Comparison of ENCODE assay signal across 16 cellular contexts in the genomic region with DNA sequence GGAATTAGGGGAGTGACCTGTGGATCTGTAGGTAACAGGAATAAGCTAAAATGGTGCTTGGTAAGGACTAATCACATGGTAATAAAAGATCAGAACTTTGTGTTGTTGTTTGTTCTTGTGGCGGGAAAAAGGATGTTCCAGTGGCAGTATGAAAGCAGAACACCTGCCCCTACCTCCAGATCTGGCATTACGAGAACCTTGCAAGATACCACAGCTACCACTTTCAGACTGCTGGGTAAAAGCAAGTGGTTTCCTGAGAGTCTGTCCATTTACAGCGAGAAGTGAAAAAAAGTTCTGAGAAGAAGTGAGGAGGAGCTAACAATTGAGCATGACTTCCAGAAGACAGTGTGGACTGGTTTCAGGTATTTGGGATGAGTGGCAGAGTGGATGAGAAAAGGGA.
DNase-seq lines count a peak whose midpoint lies in the region; ATAC-seq and TF ChIP-seq lines count a peak whose summit lies in the region.
"Had no signal": no experiment of that assay in that cellular context is flagged by ENCODE, and none has a peak within 500 bp of the region (broad histone marks: within the 10 kb centered on the region; RNA-seq: fewer than 3 reads in every experiment).

No MANE protein-coding gene starts in this region.

- H3K4me3 ChIP-seq in gastroesophageal sphincter: no peak overlapping the region
- H3K4me3 ChIP-seq: GM23248, lung, pancreas, suprapubic skin had no signal

- peaks cover 9% of the 10 kb centered on the region for H3K27me3 Mint-ChIP-seq in stimulated activated naive CD8-positive, alpha-beta T cell treated with anti-CD3 and anti-CD28 coated beads, Interleukin-15, amount 100 ng/mL, for 72 hours
- H3K27me3 Mint-ChIP-seq in natural killer cell treated with Interleukin-12 subunit alpha and Interleukin-12 subunit beta and Interleukin-15 and Interleukin-18, amount 100 ng/mL, for 72 hours: peaks cover 0 to 21% of the 10 kb centered on the region in 2 donors

- no peaks in the 10 kb centered on the region for H3K36me3 ChIP-seq in gastroesophageal sphincter
- H3K36me3 ChIP-seq: pancreas, suprapubic skin had no signal

- TF ChIP-seq POLR2A in gastroesophageal sphincter (IDR thresholded peaks at IDR 0.05): no peak

- H3K4me1 Mint-ChIP-seq in stimulated activated naive CD8-positive, alpha-beta T cell treated with anti-CD3 and anti-CD28 coated beads, Interleukin-15, amount 100 ng/mL, for 72 hours: peaks cover 16% of the 10 kb centered on the region
- peaks cover 16 to 30% of the 10 kb centered on the region in 2 donors for H3K4me1 Mint-ChIP-seq in natural killer cell treated with Interleukin-12 subunit alpha and Interleukin-12 subunit beta and Interleukin-15 and Interleukin-18, amount 100 ng/mL, for 72 hours (ENCODE audit: low read depth in 2 of 2)

- ATAC-seq in stimulated activated naive CD8-positive, alpha-beta T cell treated with anti-CD3 and anti-CD28 coated beads, Interleukin-15, amount 100 ng/mL, for 72 hours: peak; percentile 85
- no peak for ATAC-seq in stimulated activated naive CD8-positive, alpha-beta T cell treated with anti-CD3 and anti-CD28 coated beads, Interleukin-15, Interleukin-2, amounts not matched to agents 100 U/mL and 50 U/mL, for 24 hours
- ATAC-seq in HG02588 (IDR thresholded peaks at IDR 0.05; ENCODE audit: unreplicated experiment) (peak; percentile 99), HG03378 (IDR thresholded peaks at IDR 0.05; ENCODE audit: unreplicated experiment) (peak; percentile 95), gastroesophageal sphincter (no peak)
- no peak for ATAC-seq in natural killer cell treated with Interleukin-12 subunit alpha and Interleukin-12 subunit beta and Interleukin-15 and Interleukin-18, amount 100 ng/mL, for 72 hours
- ATAC-seq: pancreas had no signal

- H3K9me3 ChIP-seq in gastroesophageal sphincter: no peaks in the 10 kb centered on the region
- H3K9me3 ChIP-seq: pancreas, suprapubic skin had no signal

- H3K27ac Mint-ChIP-seq in stimulated activated naive CD8-positive, alpha-beta T cell treated with anti-CD3 and anti-CD28 coated beads, Interleukin-15, amount 100 ng/mL, for 72 hours: peak overlapping the region in 1 of 2 donors; percentile 0
- H3K27ac Mint-ChIP-seq in natural killer cell treated with Interleukin-12 subunit alpha and Interleukin-12 subunit beta and Interleukin-15 and Interleukin-18, amount 100 ng/mL, for 72 hours: no peak overlapping the region

- no peaks in the 10 kb centered on the region for H3K4me1 ChIP-seq in gastroesophageal sphincter
- H3K4me1 ChIP-seq: pancreas, suprapubic skin had no signal

- peak in 1 of 2 donors; percentile 14 for DNase-seq in stimulated activated naive CD8-positive, alpha-beta T cell treated with anti-CD3 and anti-CD28 coated beads, Interleukin-15, amount 100 ng/mL, for 72 hours
- DNase-seq in stimulated activated naive CD8-positive, alpha-beta T cell treated with anti-CD3 and anti-CD28 coated beads, Interleukin-15, Interleukin-2, amounts not matched to agents 100 U/mL and 50 U/mL, for 24 hours: no peak
- DNase-seq in natural killer cell treated with Interleukin-12 subunit alpha and Interleukin-12 subunit beta and Interleukin-15 and Interleukin-18, amount 100 ng/mL, for 72 hours (ENCODE audit: low spot score): no peak
- DNase-seq in NCI-H1436 treated with DMSO at 0.1 percent for 48 hours (lab: John Stamatoyannopoulos, UW): no peak
- DNase-seq in activated gamma-delta T cell (lab: John Stamatoyannopoulos, UW): no peak
- DNase-seq: ACHN; GM23248; KBM-7; NCI-H2171 treated with DMSO at 0.1 percent for 48 hours; pancreas; stimulated activated CD4-positive, alpha-beta T cell treated with anti-CD3 and anti-CD28 coated beads, Interleukin-2, amount 100 ng/mL, for 48 hours had no signal

- WGBS in gastroesophageal sphincter (ENCODE audit: low coverage in 1 of 2), 2 donors: 80 to 87% methylated on average over 3 of the region's 3 CpGs

- peak overlapping the region in 1 of 2 donors; percentile 3 for H3K4me3 Mint-ChIP-seq in stimulated activated naive CD8-positive, alpha-beta T cell treated with anti-CD3 and anti-CD28 coated beads, Interleukin-15, amount 100 ng/mL, for 72 hours
- no peak overlapping the region for H3K4me3 Mint-ChIP-seq in natural killer cell treated with Interleukin-12 subunit alpha and Interleukin-12 subunit beta and Interleukin-15 and Interleukin-18, amount 100 ng/mL, for 72 hours

- TF ChIP-seq CTCF in gastroesophageal sphincter (IDR thresholded peaks at IDR 0.05): no peak

- TF ChIP-seq EP300 in gastroesophageal sphincter (IDR thresholded peaks at IDR 0.05): no peak

- peaks cover 11% of the 10 kb centered on the region for H3K36me3 Mint-ChIP-seq in natural killer cell treated with Interleukin-12 subunit alpha and Interleukin-12 subunit beta and Interleukin-15 and Interleukin-18, amount 100 ng/mL, for 72 hours

- no peak overlapping the region for H3K27ac ChIP-seq in gastroesophageal sphincter
- H3K27ac ChIP-seq: GM23248, pancreas, suprapubic skin had no signal

- H3K27me3 ChIP-seq in gastroesophageal sphincter: no peaks in the 10 kb centered on the region
- H3K27me3 ChIP-seq: pancreas, suprapubic skin had no signal

- peaks cover 10 to 19% of the 10 kb centered on the region in 2 donors for H3K9me3 Mint-ChIP-seq in stimulated activated naive CD8-positive, alpha-beta T cell treated with anti-CD3 and anti-CD28 coated beads, Interleukin-15, amount 100 ng/mL, for 72 hours
- H3K9me3 Mint-ChIP-seq in natural killer cell treated with Interleukin-12 subunit alpha and Interleukin-12 subunit beta and Interleukin-15 and Interleukin-18, amount 100 ng/mL, for 72 hours: peaks cover 8% of the 10 kb centered on the region

Comparison
In these comparisons a context has a peak if more than half of its experiments do, and no peak if none do; other contexts are left out.
1. ATAC-seq: peak in stimulated activated naive CD8-positive, alpha-beta T cell treated with anti-CD3 and anti-CD28 coated beads, Interleukin-15, amount 100 ng/mL, for 72 hours (single experiment), HG02588 (single experiment) and HG03378 (single experiment); none in stimulated activated naive CD8-positive, alpha-beta T cell treated with anti-CD3 and anti-CD28 coated beads, Interleukin-15, Interleukin-2, amounts not matched to agents 100 U/mL and 50 U/mL, for 24 hours (single experiment), natural killer cell treated with Interleukin-12 subunit alpha and Interleukin-12 subunit beta and Interleukin-15 and Interleukin-18, amount 100 ng/mL, for 72 hours (0 of 2) and gastroesophageal sphincter (single experiment).